ENCODE assay signal across 19 cellular contexts in genomic region chr3:71525376-71525775, GRCh38.
"Had no signal": no experiment of that assay in that cellular context is flagged by ENCODE, and none has a peak within 500 bp of the region (broad histone marks: within the 10 kb centered on the region; RNA-seq: fewer than 3 reads in every experiment).

No MANE protein-coding gene starts in this region.

- H3K36me3 ChIP-seq: ovary, upper lobe of left lung had no signal

- H3K27me3 Mint-ChIP-seq: activated naive CD4-positive, alpha-beta T cell treated with anti-CD3 and anti-CD28 coated beads, Interleukin-2, amount 10 ng/mL, durations not matched to agents 7 days and 5 days; naive thymus-derived CD4-positive, alpha-beta T cell; stimulated activated memory B cell treated with anti-CD40 and anti-IgM and Interleukin-4, amounts not matched to agents 10 μg/mL and 1 μg/mL and 100 μg/mL, for 72 hours had no signal

- H3K4me3 ChIP-seq: coronary artery, ovary, testis, upper lobe of left lung had no signal

- H3K27me3 ChIP-seq: ovary, testis, upper lobe of left lung had no signal

- H3K4me3 Mint-ChIP-seq: activated naive CD4-positive, alpha-beta T cell treated with anti-CD3 and anti-CD28 coated beads, Interleukin-2, amount 10 ng/mL, durations not matched to agents 7 days and 5 days; naive thymus-derived CD4-positive, alpha-beta T cell; stimulated activated memory B cell treated with anti-CD40 and anti-IgM and Interleukin-4, amounts not matched to agents 10 μg/mL and 1 μg/mL and 100 μg/mL, for 72 hours had no signal

- H3K27ac Mint-ChIP-seq: activated naive CD4-positive, alpha-beta T cell treated with anti-CD3 and anti-CD28 coated beads, Interleukin-2, amount 10 ng/mL, durations not matched to agents 7 days and 5 days; naive thymus-derived CD4-positive, alpha-beta T cell; stimulated activated memory B cell treated with anti-CD40 and anti-IgM and Interleukin-4, amounts not matched to agents 10 μg/mL and 1 μg/mL and 100 μg/mL, for 72 hours had no signal

- H3K36me3 Mint-ChIP-seq: activated naive CD4-positive, alpha-beta T cell treated with anti-CD3 and anti-CD28 coated beads, Interleukin-2, amount 10 ng/mL, durations not matched to agents 7 days and 5 days; stimulated activated memory B cell treated with anti-CD40 and anti-IgM and Interleukin-4, amounts not matched to agents 10 μg/mL and 1 μg/mL and 100 μg/mL, for 72 hours had no signal

- DNase-seq: activated CD4-positive, alpha-beta T cell treated with anti-CD3 and anti-CD28 coated beads, Interleukin-2, amount 50 U/mL, for 1 hour; activated CD8-positive, alpha-beta memory T cell treated with anti-CD3 and anti-CD28 coated beads for 24 hours; activated CD8-positive, alpha-beta memory T cell treated with anti-CD3 and anti-CD28 coated beads, Interleukin-2, amount 50 U/mL, for 48 hours; activated effector memory CD4-positive, alpha-beta T cell treated with Interleukin-2 at 50 U/mL for 16 hours; activated naive CD4-positive, alpha-beta T cell treated with anti-CD3 and anti-CD28 coated beads, Interleukin-2, amount 10 ng/mL, durations not matched to agents 7 days and 5 days; activated T-cell treated with anti-CD3 and anti-CD28 coated beads, Interleukin-2, amount 50 U/mL, for 48 hours; aorta; erythroblast; foreskin melanocyte; hippocampal formation; left cardiac atrium; mesenchymal stem cell; naive thymus-derived CD4-positive, alpha-beta T cell; ovary; stimulated activated CD4-positive, alpha-beta T cell treated with anti-CD3 and anti-CD28 coated beads, Interleukin-4, amount 100 ng/mL, for 4 hours; testis; upper lobe of left lung had no signal

- H3K9me3 Mint-ChIP-seq: activated naive CD4-positive, alpha-beta T cell treated with anti-CD3 and anti-CD28 coated beads, Interleukin-2, amount 10 ng/mL, durations not matched to agents 7 days and 5 days; naive thymus-derived CD4-positive, alpha-beta T cell; stimulated activated memory B cell treated with anti-CD40 and anti-IgM and Interleukin-4, amounts not matched to agents 10 μg/mL and 1 μg/mL and 100 μg/mL, for 72 hours had no signal
